Comparison of ENCODE assay signal across 26 cellular contexts in the genomic region with DNA sequence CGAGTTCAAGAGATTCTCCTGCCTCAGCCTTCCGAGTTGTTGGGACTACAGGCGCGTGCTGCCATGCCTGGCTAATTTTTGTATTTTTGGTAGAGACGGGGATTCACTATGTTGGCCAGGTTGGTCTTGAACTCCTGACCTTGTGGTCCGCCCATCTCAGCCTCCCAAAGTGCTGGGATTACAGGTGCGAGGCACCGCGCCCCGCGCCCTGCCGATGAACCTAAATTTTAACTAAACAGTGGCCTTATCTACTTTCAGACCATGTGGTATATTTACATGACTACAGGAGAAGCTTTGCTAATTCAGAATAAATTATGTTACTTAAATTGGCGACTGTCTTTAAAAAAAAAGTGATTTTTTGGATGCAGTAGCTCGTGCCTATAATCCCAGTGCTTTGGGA. TPM values are rescaled to one million over a fixed set of nuclear protein-coding genes. Genes with fewer than 3 reads are reported as not detected.
"Had no signal": no experiment of that assay in that cellular context is flagged by ENCODE, and none has a peak within 500 bp of the region (broad histone marks: within the 10 kb centered on the region; RNA-seq: fewer than 3 reads in every experiment).

No MANE protein-coding gene starts in this region.

- H3K27me3 Mint-ChIP-seq: memory B cell; naive thymus-derived CD4-positive, alpha-beta T cell had no signal

- H3K27ac ChIP-seq: coronary artery, dorsolateral prefrontal cortex, epithelial cell of prostate, esophagus squamous epithelium, gastrocnemius medialis, heart right ventricle, left lung had no signal

- ATAC-seq: esophagus mucosa; gastrocnemius medialis; heart right ventricle; left cardiac atrium; left lung; left ventricle myocardium superior; naive thymus-derived CD4-positive, alpha-beta T cell had no signal

- H3K9me3 Mint-ChIP-seq: memory B cell; naive thymus-derived CD4-positive, alpha-beta T cell had no signal

- H3K4me1 ChIP-seq: left lung had no signal

- H3K4me3 ChIP-seq: coronary artery, dorsolateral prefrontal cortex, esophagus squamous epithelium, gastrocnemius medialis, heart right ventricle, left lung, lung had no signal

- DNase-seq: dermis blood vessel endothelial cell; dorsolateral prefrontal cortex; effector CD4-positive, alpha-beta T cell; effector memory CD4-positive, alpha-beta T cell; erythroblast; esophagus squamous epithelium; foreskin fibroblast; foreskin melanocyte; gastrocnemius medialis; glutamatergic neuron; head of caudate nucleus; heart right ventricle; hippocampal formation; left cardiac atrium; left lung; left ventricle myocardium superior; mammary epithelial cell; mesendoderm; midbrain; naive thymus-derived CD4-positive, alpha-beta T cell had no signal

- H3K9me3 ChIP-seq: esophagus squamous epithelium, gastrocnemius medialis, heart right ventricle, left lung had no signal

- H3K27me3 ChIP-seq: dorsolateral prefrontal cortex, esophagus squamous epithelium, gastrocnemius medialis, heart right ventricle, left lung had no signal

- H3K4me3 Mint-ChIP-seq: memory B cell had no signal

- H3K27ac Mint-ChIP-seq: memory B cell had no signal

RNA-seq across cellular contexts. Expression of a gene that starts 55.6 kb away (rescaled TPM):
- total RNA-seq: mononuclear cell had no signal
